Comparison of ENCODE assay signal across 8 cellular contexts in the genomic region with DNA sequence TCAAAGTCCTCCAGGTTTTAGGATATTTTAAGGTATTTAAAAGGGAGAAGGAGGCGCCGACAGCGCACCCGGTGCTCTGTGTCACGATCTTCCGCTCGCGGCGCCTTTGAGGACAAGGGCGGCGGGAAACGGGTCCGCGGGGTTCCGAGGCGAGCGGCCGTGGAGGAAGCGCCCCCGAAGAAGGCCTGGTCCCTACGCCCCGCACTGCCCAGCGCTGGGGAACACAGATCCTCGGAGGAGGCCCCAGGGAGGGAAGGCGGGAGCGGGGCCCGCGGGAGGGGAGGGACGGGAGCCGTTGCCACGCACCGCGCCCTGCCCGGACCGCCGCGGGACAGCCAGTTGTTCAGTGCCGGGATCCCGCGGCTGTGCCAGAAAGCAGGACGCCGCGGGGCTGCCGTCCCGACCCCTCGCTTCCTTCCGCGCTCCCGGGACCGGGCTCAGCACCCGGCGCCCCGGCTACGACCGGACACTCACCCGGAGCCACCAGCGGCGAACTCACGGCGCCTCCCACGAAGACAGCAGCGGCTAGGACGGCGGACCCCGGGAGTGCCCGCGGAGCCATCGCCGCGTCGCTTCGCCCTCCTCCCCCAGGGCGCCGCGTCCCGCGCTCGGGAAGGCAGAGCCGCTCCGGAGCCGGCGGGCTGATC. TPM values are rescaled to one million over a fixed set of nuclear protein-coding genes. Genes with fewer than 3 reads are reported as not detected.
DNase-seq lines count a peak whose midpoint lies in the region; ATAC-seq, FAIRE-seq and TF ChIP-seq lines count a peak whose summit lies in the region.

No MANE protein-coding gene starts in this region.

- ATAC-seq in HG03439 (IDR thresholded peaks at IDR 0.05; ENCODE audit: unreplicated experiment) (peak; percentile 22), left lobe of liver (peak; percentile 38)

- no peaks in the 10 kb centered on the region for H3K36me3 ChIP-seq in bronchial epithelial cell (ENCODE audit: control insufficient read depth, insufficient read depth, low read length)

- H3K27me3 ChIP-seq in bronchial epithelial cell (ENCODE audit: control insufficient read depth, insufficient read depth, low read length) = no peaks in the 10 kb centered on the region

- TF ChIP-seq POLR2A in GM19193 (IDR thresholded peaks at IDR 0.05; ENCODE audit: extremely low read depth, insufficient read depth, insufficient read length) = peak; percentile 81

- no peak for TF ChIP-seq CTCF in bronchial epithelial cell (IDR thresholded peaks at IDR 0.05; ENCODE audit: insufficient read depth, low read length, severe bottlenecking)

- H3K4me3 ChIP-seq in bronchial epithelial cell (ENCODE audit: low read depth, low read length) = peak overlapping the region; percentile 97

- DNase-seq in CD1c-positive myeloid dendritic cell (ENCODE audit: extremely low spot score) = peak; percentile 54
- peak; percentile 23 for DNase-seq in T-helper 22 cell (ENCODE audit: low read depth)
- no peak for DNase-seq in bronchial epithelial cell (ENCODE audit: low read depth)
- no peak for DNase-seq in left lobe of liver (ENCODE audit: low spot score)
- peak in 2 of 3 experiments; percentile 13 to 23 for DNase-seq in stimulated activated CD4-positive, alpha-beta T cell treated with anti-CD3 and anti-CD28 coated beads, TNF-alpha, amount 100 ng/mL, for 4 hours (ENCODE audit: low read depth in 3 of 3)
- DNase-seq in T1000 (lab: John Stamatoyannopoulos, UW) = no peak

- FAIRE-seq in bronchial epithelial cell (lab: Jason Lieb, UNC) = no peak

RNA-seq across cellular contexts. Expression of gene RELL1, which starts 0.3 kb away (rescaled TPM):
- total RNA-seq in bronchial epithelial cell (122 and 178 TPM in 2 replicates), left lobe of liver (3.9 TPM)

Comparison
In these comparisons a context has a peak if more than half of its experiments do, and no peak if none do; other contexts are left out.
1. DNase-seq: peak in CD1c-positive myeloid dendritic cell (single experiment), T-helper 22 cell (single experiment) and stimulated activated CD4-positive, alpha-beta T cell treated with anti-CD3 and anti-CD28 coated beads, TNF-alpha, amount 100 ng/mL, for 4 hours (2 of 3); none in bronchial epithelial cell (single experiment), left lobe of liver (single experiment) and T1000 (single experiment).
2. RNA of gene RELL1, which starts 0.3 kb away (total RNA-seq): 122 to 178 TPM in bronchial epithelial cell; 3.9 TPM in left lobe of liver (single experiment); every median in the first group is over 10 times any median in the second.